Comparison of ENCODE assay signal across 8 cellular contexts in genomic region chr19:49017666-49018351, GRCh38. TPM values are rescaled to one million over a fixed set of nuclear protein-coding genes. Genes with fewer than 3 reads are reported as not detected.
DNase-seq lines count a peak whose midpoint lies in the region; TF ChIP-seq lines count a peak whose summit lies in the region.

No MANE protein-coding gene starts in this region.

- peak; percentile 6 for TF ChIP-seq CTCF in endothelial cell (IDR thresholded peaks at IDR 0.05; ENCODE audit: unreplicated experiment)

- H3K4me1 Mint-ChIP-seq in endothelial cell (ENCODE audit: unreplicated experiment): peaks cover 4% of the 10 kb centered on the region
- H3K4me1 Mint-ChIP-seq in stimulated activated naive CD8-positive, alpha-beta T cell treated with anti-CD3 and anti-CD28 coated beads, Interleukin-15, Interleukin-2, amounts not matched to agents 100 ng/mL and 50 ng/mL, for 24 hours (ENCODE audit: low read depth): peaks cover 47% of the 10 kb centered on the region

- peak overlapping the region; percentile 34 for H3K9ac ChIP-seq in mucosa of stomach (ENCODE audit: low read length)

- peaks cover 9% of the 10 kb centered on the region for H3K27me3 Mint-ChIP-seq in endothelial cell (ENCODE audit: unreplicated experiment)
- peaks cover 13% of the 10 kb centered on the region for H3K27me3 Mint-ChIP-seq in stimulated activated naive CD8-positive, alpha-beta T cell treated with anti-CD3 and anti-CD28 coated beads, Interleukin-15, Interleukin-2, amounts not matched to agents 100 ng/mL and 50 ng/mL, for 24 hours

- peak; percentile 66 for DNase-seq in SIG-M5 treated with dmso at 0.1 percent for 504 hours (lab: John Stamatoyannopoulos, UW; ENCODE audit: unreplicated experiment)
- no peak for DNase-seq in SIG-M5 (lab: John Stamatoyannopoulos, UW)
- peak; percentile 36 for DNase-seq in NCI-H2227 treated with DMSO at 0.1 percent for 48 hours (lab: John Stamatoyannopoulos, UW)
- DNase-seq in activated CD8-positive, alpha-beta memory T cell treated with anti-CD3 and anti-CD28 coated beads for 1 hour (ENCODE audit: extremely low read depth in 1 of 2, low read depth in 1 of 2): peak; percentile 29 to 58
- peak; percentile 70 for DNase-seq in endothelial cell (ENCODE audit: low spot score)
- DNase-seq in globus pallidus (ENCODE audit: low spot score): no peak

- H3K36me3 Mint-ChIP-seq in endothelial cell (ENCODE audit: low read depth, unreplicated experiment): peaks cover 6% of the 10 kb centered on the region
- H3K36me3 Mint-ChIP-seq in stimulated activated naive CD8-positive, alpha-beta T cell treated with anti-CD3 and anti-CD28 coated beads, Interleukin-15, Interleukin-2, amounts not matched to agents 100 ng/mL and 50 ng/mL, for 24 hours (ENCODE audit: low read depth): peaks cover 10% of the 10 kb centered on the region

- H3K4me3 Mint-ChIP-seq in endothelial cell (ENCODE audit: unreplicated experiment): no peak overlapping the region
- H3K4me3 Mint-ChIP-seq in stimulated activated naive CD8-positive, alpha-beta T cell treated with anti-CD3 and anti-CD28 coated beads, Interleukin-15, Interleukin-2, amounts not matched to agents 100 ng/mL and 50 ng/mL, for 24 hours: peak overlapping the region; percentile 66

- no peaks in the 10 kb centered on the region for H3K9me3 Mint-ChIP-seq in endothelial cell (ENCODE audit: unreplicated experiment)
- no peaks in the 10 kb centered on the region for H3K9me3 Mint-ChIP-seq in stimulated activated naive CD8-positive, alpha-beta T cell treated with anti-CD3 and anti-CD28 coated beads, Interleukin-15, Interleukin-2, amounts not matched to agents 100 ng/mL and 50 ng/mL, for 24 hours

- H3K27me3 ChIP-seq in mucosa of stomach (ENCODE audit: control insufficient read depth, insufficient read depth, low read length): peaks cover 31% of the 10 kb centered on the region

- H3K36me3 ChIP-seq in mucosa of stomach (ENCODE audit: control insufficient read depth, insufficient read depth, low read length): no peaks in the 10 kb centered on the region

- no peaks in the 10 kb centered on the region for H3K9me3 ChIP-seq in mucosa of stomach (ENCODE audit: control insufficient read depth, low read length)

- H3K4me1 ChIP-seq in mucosa of stomach (ENCODE audit: control insufficient read depth, insufficient read depth, low read length): peaks cover 15% of the 10 kb centered on the region

- H3K27ac Mint-ChIP-seq in endothelial cell (ENCODE audit: unreplicated experiment): no peak overlapping the region
- H3K27ac Mint-ChIP-seq in stimulated activated naive CD8-positive, alpha-beta T cell treated with anti-CD3 and anti-CD28 coated beads, Interleukin-15, Interleukin-2, amounts not matched to agents 100 ng/mL and 50 ng/mL, for 24 hours: no peak overlapping the region

- H3K4me3 ChIP-seq in mucosa of stomach (ENCODE audit: low read length): no peak overlapping the region

RNA-seq across cellular contexts. Expression of gene LHB, which starts 0.9 kb away (rescaled TPM):
- 1.4 TPM for total RNA-seq in endothelial cell (ENCODE audit: unreplicated experiment)

RNA-seq across cellular contexts. Expression of gene CGB3, which starts 6.3 kb away (rescaled TPM):
- not detected for total RNA-seq in endothelial cell (ENCODE audit: unreplicated experiment)

RNA-seq across cellular contexts. Expression of gene CGB2, which starts 13.9 kb away (rescaled TPM):
- not detected for total RNA-seq in endothelial cell (ENCODE audit: unreplicated experiment)

RNA-seq across cellular contexts. Expression of gene CGB1, which starts 18.9 kb away (rescaled TPM):
- not detected for total RNA-seq in endothelial cell (ENCODE audit: unreplicated experiment)

RNA-seq across cellular contexts. Expression of gene RUVBL2, which starts 24.1 kb away (rescaled TPM):
- 80.6 TPM for total RNA-seq in endothelial cell (ENCODE audit: unreplicated experiment)

Comparison
In these comparisons a context has a peak if more than half of its experiments do, and no peak if none do; other contexts are left out.
1. DNase-seq: peak in SIG-M5 treated with dmso at 0.1 percent for 504 hours (single experiment), NCI-H2227 treated with DMSO at 0.1 percent for 48 hours (single experiment), activated CD8-positive, alpha-beta memory T cell treated with anti-CD3 and anti-CD28 coated beads for 1 hour (2 of 2) and endothelial cell (single experiment); none in SIG-M5 (single experiment) and globus pallidus (single experiment).